In genomic region chr12:122024132-122024785, GRCh38 we compare ENCODE assay signal across 8 cellular contexts. TPM values are rescaled to one million over a fixed set of nuclear protein-coding genes. Genes with fewer than 3 reads are reported as not detected.
DNase-seq lines count a peak whose midpoint lies in the region; ATAC-seq, FAIRE-seq and TF ChIP-seq lines count a peak whose summit lies in the region.

No MANE protein-coding gene starts in this region.

- H2BK12ac ChIP-seq in mesenchymal stem cell (ENCODE audit: low read length in 2 of 2), result peak overlapping the region in 1 of 2 experiments; percentile 63

- no peak overlapping the region for H2BK15ac ChIP-seq in mesenchymal stem cell (ENCODE audit: low read depth, poor library complexity, severe bottlenecking)

- H3K4me3 Mint-ChIP-seq in activated naive CD8-positive, alpha-beta T cell, result peak overlapping the region; percentile 32
- H3K4me3 Mint-ChIP-seq in activated naive CD8-positive, alpha-beta T cell treated with anti-CD3 and anti-CD28 coated beads for 36 hours, result no peak overlapping the region

- H3K4me1 ChIP-seq in mesenchymal stem cell (ENCODE audit: control insufficient read depth, insufficient read depth, low read depth, low read length), result peaks cover 34% of the 10 kb centered on the region
- H3K4me1 ChIP-seq in aorta (ENCODE audit: control insufficient read depth in 1 of 2, insufficient read depth in 2 of 2, low read length in 2 of 2), result peaks cover 0 to 1% of the 10 kb centered on the region in 2 donors

- no peak overlapping the region for H2BK120ac ChIP-seq in mesenchymal stem cell (ENCODE audit: low read depth, low read length)

- H2AFZ ChIP-seq in mesenchymal stem cell (ENCODE audit: low read depth, low read length), result no peak overlapping the region

- H3K27ac Mint-ChIP-seq in activated naive CD8-positive, alpha-beta T cell, result no peak overlapping the region
- no peak overlapping the region for H3K27ac Mint-ChIP-seq in activated naive CD8-positive, alpha-beta T cell treated with anti-CD3 and anti-CD28 coated beads for 36 hours

- peaks cover 18% of the 10 kb centered on the region for H3K4me1 Mint-ChIP-seq in activated naive CD8-positive, alpha-beta T cell (ENCODE audit: low read depth)
- H3K4me1 Mint-ChIP-seq in activated naive CD8-positive, alpha-beta T cell treated with anti-CD3 and anti-CD28 coated beads for 36 hours, result peaks cover 22% of the 10 kb centered on the region

- peak overlapping the region; percentile 98 for H2AK5ac ChIP-seq in mesenchymal stem cell (ENCODE audit: low read length, severe bottlenecking)

- TF ChIP-seq CTCF in brain microvascular endothelial cell (IDR thresholded peaks at IDR 0.05; ENCODE audit: low read depth, low read length, missing control alignments), result no peak

- H3K36me3 ChIP-seq in brain microvascular endothelial cell (replicated peaks) (no peaks in the 10 kb centered on the region), mesenchymal stem cell (ENCODE audit: control insufficient read depth in 1 of 2, insufficient read depth in 2 of 2, low read depth in 1 of 2, low read length in 2 of 2) (no peaks in the 10 kb centered on the region), aorta (ENCODE audit: control insufficient read depth in 1 of 2, insufficient read depth in 2 of 2, low read length in 1 of 2) (no peaks in the 10 kb centered on the region)

- H4K91ac ChIP-seq in mesenchymal stem cell (ENCODE audit: low read length), result no peak overlapping the region

- H3K4me3 ChIP-seq in brain microvascular endothelial cell (ENCODE audit: low read depth, low read length) (peak overlapping the region; percentile 64), mesenchymal stem cell (ENCODE audit: insufficient read depth in 1 of 2, low read depth in 1 of 2, low read length in 2 of 2) (peak overlapping the region; percentile 2 to 79), aorta (ENCODE audit: low read length in 2 of 2) (peak overlapping the region in 1 of 2 donors; percentile 8)

- H3K4me2 ChIP-seq in mesenchymal stem cell (ENCODE audit: low read length, poor library complexity, severe bottlenecking), result peak overlapping the region; percentile 95

- peak overlapping the region; percentile 82 for H2BK5ac ChIP-seq in mesenchymal stem cell (ENCODE audit: low read depth, low read length, poor library complexity, severe bottlenecking)

- peaks cover 2% of the 10 kb centered on the region for H3K27me3 Mint-ChIP-seq in activated naive CD8-positive, alpha-beta T cell
- H3K27me3 Mint-ChIP-seq in activated naive CD8-positive, alpha-beta T cell treated with anti-CD3 and anti-CD28 coated beads for 36 hours, result peaks cover 17% of the 10 kb centered on the region

- H3K36me3 Mint-ChIP-seq in activated naive CD8-positive, alpha-beta T cell, result no peaks in the 10 kb centered on the region
- peaks cover 1% of the 10 kb centered on the region for H3K36me3 Mint-ChIP-seq in activated naive CD8-positive, alpha-beta T cell treated with anti-CD3 and anti-CD28 coated beads for 36 hours

- no peak overlapping the region for H3K27ac ChIP-seq in brain microvascular endothelial cell
- peak overlapping the region; percentile 95 for H3K27ac ChIP-seq in mesenchymal stem cell (ENCODE audit: low read length, poor library complexity, severe bottlenecking)
- peak overlapping the region; percentile 38 to 45 for H3K27ac ChIP-seq in aorta (ENCODE audit: low read depth in 1 of 2, low read length in 2 of 2)

- intact Hi-C loops in aorta (cut with DNase I), result loop anchor here in 1 of 2 donors (5.0 kb wide), 1 partner anchor 107 kb away; the partner anchor contains the start of gene CFAP251

- FAIRE-seq in urothelium cell line (lab: Jason Lieb, UNC), result no peak

- DNase-seq in activated naive CD8-positive, alpha-beta T cell treated with anti-CD3 and anti-CD28 coated beads for 36 hours, result no peak
- no peak for DNase-seq in brain microvascular endothelial cell
- DNase-seq in mesenchymal stem cell, result peak; percentile 25
- DNase-seq in aorta, result no peak
- DNase-seq in amniotic stem cell (lab: John Stamatoyannopoulos, UW), result no peak
- DNase-seq in urothelium cell line (ENCODE audit: low spot score), result no peak

- H3K79me1 ChIP-seq in mesenchymal stem cell (replicated peaks; ENCODE audit: low read length, poor library complexity, severe bottlenecking), result peaks cover 28% of the 10 kb centered on the region

- no peaks in the 10 kb centered on the region for H3K27me3 ChIP-seq in brain microvascular endothelial cell (replicated peaks)
- H3K27me3 ChIP-seq in mesenchymal stem cell (ENCODE audit: control insufficient read depth in 1 of 2, insufficient read depth in 1 of 2, low read length in 2 of 2), result peaks cover 0 to 9% of the 10 kb centered on the region in 2 experiments
- H3K27me3 ChIP-seq in aorta (ENCODE audit: control insufficient read depth in 1 of 2, insufficient read depth in 2 of 2, low read length in 1 of 2), result no peaks in the 10 kb centered on the region

- H3K18ac ChIP-seq in mesenchymal stem cell (ENCODE audit: low read depth in 1 of 2, low read length in 2 of 2), result peak overlapping the region in 1 of 2 experiments; percentile 56

- H3K14ac ChIP-seq in mesenchymal stem cell (ENCODE audit: low read length in 2 of 2), result no peak overlapping the region

- ATAC-seq in aorta (ENCODE audit: low FRiP score), result no peak
- no peak for ATAC-seq in HG03097 (IDR thresholded peaks at IDR 0.05; ENCODE audit: low FRiP score, unreplicated experiment)

- H3K9ac ChIP-seq in mesenchymal stem cell (ENCODE audit: low read length), result no peak overlapping the region

- in situ Hi-C loops in brain microvascular endothelial cell (cut with HindIII; ENCODE audit: low pct_ligation_motif_present, low sequenced_read_pairs), result no loop called here

- peak overlapping the region in 1 of 2 experiments; percentile 34 for H3K4ac ChIP-seq in mesenchymal stem cell (ENCODE audit: low read depth in 1 of 2, low read length in 2 of 2)

- peak overlapping the region in 1 of 2 experiments; percentile 40 for H3K23ac ChIP-seq in mesenchymal stem cell (ENCODE audit: low read length in 2 of 2)

- H4K8ac ChIP-seq in mesenchymal stem cell (ENCODE audit: low read length), result no peak overlapping the region

- WGBS in mesenchymal stem cell, result 92% methylated on average over 16 of the region's 16 CpGs
- 31 to 33% methylated on average over 16 of the region's 16 CpGs for WGBS in aorta, 2 donors

- H3K9me3 Mint-ChIP-seq in activated naive CD8-positive, alpha-beta T cell (ENCODE audit: low read depth), result no peaks in the 10 kb centered on the region
- no peaks in the 10 kb centered on the region for H3K9me3 Mint-ChIP-seq in activated naive CD8-positive, alpha-beta T cell treated with anti-CD3 and anti-CD28 coated beads for 36 hours

- H3K9me3 ChIP-seq in mesenchymal stem cell (ENCODE audit: control insufficient read depth, low read length) (no peaks in the 10 kb centered on the region), aorta (ENCODE audit: control insufficient read depth, low read length) (no peaks in the 10 kb centered on the region)

RNA-seq across cellular contexts. Expression of gene BCL7A, which starts 2.6 kb away (rescaled TPM):
- total RNA-seq in activated naive CD8-positive, alpha-beta T cell treated with anti-CD3 and anti-CD28 coated beads for 36 hours, result 1 to 10 TPM; 6.7 to 7.2 TPM
- polyA plus RNA-seq in mesenchymal stem cell (2013, experiment 1 of 2), result 6.3 TPM
- polyA plus RNA-seq in mesenchymal stem cell (2013, experiment 2 of 2), result 5.9 TPM
- 1 to 10 TPM; 6.2 to 6.3 TPM for total RNA-seq in aorta
- 1 to 10 TPM; 1.1 to 2.7 TPM for polyA plus RNA-seq in aorta

RNA-seq across cellular contexts. Expression of gene MLXIP, which starts 54.3 kb away (rescaled TPM):
- 10 to 100 TPM; 29.0 to 30.1 TPM for total RNA-seq in activated naive CD8-positive, alpha-beta T cell treated with anti-CD3 and anti-CD28 coated beads for 36 hours
- 61.2 TPM for polyA plus RNA-seq in mesenchymal stem cell (2013, experiment 1 of 2)
- 58.9 TPM for polyA plus RNA-seq in mesenchymal stem cell (2013, experiment 2 of 2)
- 10 to 100 TPM; 49.8 to 65.1 TPM for total RNA-seq in aorta
- 10 to 100 TPM; 10.3 to 39.0 TPM for polyA plus RNA-seq in aorta
